In genomic region chr9:8420416-8420815, GRCh38 we compare ENCODE assay signal across 28 cellular contexts.
"Had no signal": no experiment of that assay in that cellular context is flagged by ENCODE, and none has a peak within 500 bp of the region (broad histone marks: within the 10 kb centered on the region; RNA-seq: fewer than 3 reads in every experiment).

No MANE protein-coding gene starts in this region.

- H3K4me1 ChIP-seq: stomach, suprapubic skin, testis, thyroid gland, tibial artery, tibial nerve, transverse colon, upper lobe of left lung, upper lobe of right lung, uterus, vagina had no signal

- H3K27ac ChIP-seq: stomach, suprapubic skin, testis, thoracic aorta, thyroid gland, tibial artery, tibial nerve, transverse colon, upper lobe of left lung, upper lobe of right lung, uterus, vagina had no signal

- ATAC-seq: stimulated activated effector memory CD8-positive, alpha-beta T cell treated with anti-CD3 and anti-CD28 coated beads, Interleukin-12 subunit alpha, Interleukin-12 subunit beta, amount 100 ng/mL, for 72 hours; stimulated activated memory B cell treated with anti-CD40 and anti-IgM and Interleukin-4, amounts not matched to agents 10 μg/mL and 1 μg/mL and 100 μg/mL, for 72 hours; stimulated activated naive B cell treated with anti-CD40 and anti-IgM and Interleukin-4, amounts not matched to agents 10 μg/mL and 1 μg/mL and 100 μg/mL, for 72 hours; stimulated activated naive CD8-positive, alpha-beta T cell treated with anti-CD3 and anti-CD28 coated beads, Interleukin-15, amount 100 ng/mL, for 72 hours; stimulated activated naive CD8-positive, alpha-beta T cell treated with anti-CD3 and anti-CD28 coated beads, Interleukin-15, Interleukin-2, amounts not matched to agents 100 U/mL and 50 U/mL, for 24 hours; upper lobe of right lung had no signal

- H3K4me3 ChIP-seq: stomach, suprapubic skin, testis, thoracic aorta, thyroid gland, tibial artery, tibial nerve, transverse colon, upper lobe of left lung, upper lobe of right lung, uterus, vagina had no signal

- H3K27me3 ChIP-seq: stomach, suprapubic skin, testis, thyroid gland, tibial artery, tibial nerve, transverse colon, upper lobe of left lung, upper lobe of right lung, uterus, vagina had no signal

- H3K4me3 Mint-ChIP-seq: stimulated activated effector memory CD8-positive, alpha-beta T cell treated with anti-CD3 and anti-CD28 coated beads, Interleukin-12 subunit alpha, Interleukin-12 subunit beta, amount 100 ng/mL, for 72 hours; stimulated activated memory B cell treated with anti-CD40 and anti-IgM and Interleukin-4, amounts not matched to agents 10 μg/mL and 1 μg/mL and 100 μg/mL, for 72 hours; stimulated activated naive B cell treated with anti-CD40 and anti-IgM and Interleukin-4, amounts not matched to agents 10 μg/mL and 1 μg/mL and 100 μg/mL, for 72 hours; stimulated activated naive CD8-positive, alpha-beta T cell treated with anti-CD3 and anti-CD28 coated beads, Interleukin-15, amount 100 ng/mL, for 72 hours; stimulated activated naive CD8-positive, alpha-beta T cell treated with anti-CD3 and anti-CD28 coated beads, Interleukin-15, Interleukin-2, amounts not matched to agents 100 ng/mL and 50 ng/mL, for 24 hours; type B pancreatic cell had no signal

- H3K36me3 Mint-ChIP-seq: stimulated activated effector memory CD8-positive, alpha-beta T cell treated with anti-CD3 and anti-CD28 coated beads, Interleukin-12 subunit alpha, Interleukin-12 subunit beta, amount 100 ng/mL, for 72 hours; stimulated activated memory B cell treated with anti-CD40 and anti-IgM and Interleukin-4, amounts not matched to agents 10 μg/mL and 1 μg/mL and 100 μg/mL, for 72 hours; stimulated activated naive B cell treated with anti-CD40 and anti-IgM and Interleukin-4, amounts not matched to agents 10 μg/mL and 1 μg/mL and 100 μg/mL, for 72 hours had no signal

- DNase-seq: stimulated activated CD4-positive, alpha-beta T cell treated with anti-CD3 and anti-CD28 coated beads, Interleukin-2, amount 100 ng/mL, for 48 hours; stimulated activated CD4-positive, alpha-beta T cell treated with anti-CD3 and anti-CD28 coated beads, Interleukin-4, amount 100 ng/mL, for 1 hour; stimulated activated CD4-positive, alpha-beta T cell treated with anti-CD3 and anti-CD28 coated beads, Interleukin-4, amount 100 ng/mL, for 24 hours; stimulated activated CD4-positive, alpha-beta T cell treated with anti-CD3 and anti-CD28 coated beads, Interleukin-4, amount 100 ng/mL, for 4 hours; stimulated activated CD8-positive, alpha-beta memory T cell treated with anti-CD3 and anti-CD28 coated beads, Interleukin-4, amount 100 ng/mL, for 48 hours; stimulated activated naive B cell treated with anti-CD40 and anti-IgM and Interleukin-4, amounts not matched to agents 10 μg/mL and 1 μg/mL and 100 μg/mL, for 72 hours; stimulated activated naive CD4-positive, alpha-beta T cell; stimulated activated naive CD4-positive, alpha-beta T cell treated with Interleukin-2 at 50 U/mL for 16 hours; stimulated activated naive CD8-positive, alpha-beta T cell treated with anti-CD3 and anti-CD28 coated beads, Interleukin-15, amount 100 ng/mL, for 72 hours; stimulated activated naive CD8-positive, alpha-beta T cell treated with anti-CD3 and anti-CD28 coated beads, Interleukin-15, Interleukin-2, amounts not matched to agents 100 U/mL and 50 U/mL, for 24 hours; stomach; substantia nigra; testis; thyroid gland; tibial artery; transverse colon; trophoblast cell; upper lobe of left lung; upper lobe of right lung; uterus had no signal

- H3K4me1 Mint-ChIP-seq: stimulated activated effector memory CD8-positive, alpha-beta T cell treated with anti-CD3 and anti-CD28 coated beads, Interleukin-12 subunit alpha, Interleukin-12 subunit beta, amount 100 ng/mL, for 72 hours; stimulated activated memory B cell treated with anti-CD40 and anti-IgM and Interleukin-4, amounts not matched to agents 10 μg/mL and 1 μg/mL and 100 μg/mL, for 72 hours; stimulated activated naive B cell treated with anti-CD40 and anti-IgM and Interleukin-4, amounts not matched to agents 10 μg/mL and 1 μg/mL and 100 μg/mL, for 72 hours had no signal

- H3K27ac Mint-ChIP-seq: stimulated activated effector memory CD8-positive, alpha-beta T cell treated with anti-CD3 and anti-CD28 coated beads, Interleukin-12 subunit alpha, Interleukin-12 subunit beta, amount 100 ng/mL, for 72 hours; stimulated activated memory B cell treated with anti-CD40 and anti-IgM and Interleukin-4, amounts not matched to agents 10 μg/mL and 1 μg/mL and 100 μg/mL, for 72 hours; stimulated activated naive B cell treated with anti-CD40 and anti-IgM and Interleukin-4, amounts not matched to agents 10 μg/mL and 1 μg/mL and 100 μg/mL, for 72 hours; stimulated activated naive CD8-positive, alpha-beta T cell treated with anti-CD3 and anti-CD28 coated beads, Interleukin-15, amount 100 ng/mL, for 72 hours; stimulated activated naive CD8-positive, alpha-beta T cell treated with anti-CD3 and anti-CD28 coated beads, Interleukin-15, Interleukin-2, amounts not matched to agents 100 ng/mL and 50 ng/mL, for 24 hours; type B pancreatic cell had no signal

- H3K9me3 ChIP-seq: stomach, suprapubic skin, testis, thoracic aorta, thyroid gland, tibial artery, tibial nerve, transverse colon, upper lobe of left lung, upper lobe of right lung, uterus, vagina had no signal

- H3K9me3 Mint-ChIP-seq: stimulated activated effector memory CD8-positive, alpha-beta T cell treated with anti-CD3 and anti-CD28 coated beads, Interleukin-12 subunit alpha, Interleukin-12 subunit beta, amount 100 ng/mL, for 72 hours; stimulated activated memory B cell treated with anti-CD40 and anti-IgM and Interleukin-4, amounts not matched to agents 10 μg/mL and 1 μg/mL and 100 μg/mL, for 72 hours; stimulated activated naive B cell treated with anti-CD40 and anti-IgM and Interleukin-4, amounts not matched to agents 10 μg/mL and 1 μg/mL and 100 μg/mL, for 72 hours; stimulated activated naive CD8-positive, alpha-beta T cell treated with anti-CD3 and anti-CD28 coated beads, Interleukin-15, amount 100 ng/mL, for 72 hours; stimulated activated naive CD8-positive, alpha-beta T cell treated with anti-CD3 and anti-CD28 coated beads, Interleukin-15, Interleukin-2, amounts not matched to agents 100 ng/mL and 50 ng/mL, for 24 hours; type B pancreatic cell had no signal

- H3K27me3 Mint-ChIP-seq: stimulated activated memory B cell treated with anti-CD40 and anti-IgM and Interleukin-4, amounts not matched to agents 10 μg/mL and 1 μg/mL and 100 μg/mL, for 72 hours; stimulated activated naive B cell treated with anti-CD40 and anti-IgM and Interleukin-4, amounts not matched to agents 10 μg/mL and 1 μg/mL and 100 μg/mL, for 72 hours; stimulated activated naive CD8-positive, alpha-beta T cell treated with anti-CD3 and anti-CD28 coated beads, Interleukin-15, Interleukin-2, amounts not matched to agents 100 ng/mL and 50 ng/mL, for 24 hours; type B pancreatic cell had no signal

- H3K36me3 ChIP-seq: stomach, suprapubic skin, thoracic aorta, thyroid gland, tibial artery, tibial nerve, transverse colon, upper lobe of left lung, upper lobe of right lung, uterus, vagina had no signal
